In genomic region chr9:126421567-126422428, GRCh38 we compare ENCODE assay signal across 14 cellular contexts.
A peak's percentile ranks its signal among the peaks of the same experiment; 100 is the strongest.
DNase-seq lines count a peak whose midpoint lies in the region; TF ChIP-seq lines count a peak whose summit lies in the region.
"Had no signal": no experiment of that assay in that cellular context is flagged by ENCODE, and none has a peak within 500 bp of the region (broad histone marks: within the 10 kb centered on the region; RNA-seq: fewer than 3 reads in every experiment).

No MANE protein-coding gene starts in this region.

- H3K4me3 Mint-ChIP-seq in neural progenitor cell: no peak overlapping the region
- H3K4me3 Mint-ChIP-seq: activated naive CD8-positive, alpha-beta T cell treated with anti-CD3 and anti-CD28 coated beads, Interleukin-2, amount 10 ng/mL, durations not matched to agents 7 days and 5 days had no signal

- H3K9me3 Mint-ChIP-seq in neural progenitor cell: no peaks in the 10 kb centered on the region
- H3K9me3 Mint-ChIP-seq: activated naive CD8-positive, alpha-beta T cell treated with anti-CD3 and anti-CD28 coated beads, Interleukin-2, amount 10 ng/mL, durations not matched to agents 7 days and 5 days had no signal

- H3K9me3 ChIP-seq in neural progenitor cell (ENCODE audit: low read depth): no peaks in the 10 kb centered on the region
- no peaks in the 10 kb centered on the region for H3K9me3 ChIP-seq in transverse colon
- H3K9me3 ChIP-seq: esophagus muscularis mucosa, SK-N-SH, stomach had no signal

- H2AFZ ChIP-seq in neural progenitor cell (replicated peaks): no peak overlapping the region

- peaks cover 20% of the 10 kb centered on the region for H3F3A ChIP-seq in neural progenitor cell (ENCODE audit: low read depth)

- H3K27me3 ChIP-seq in neural progenitor cell: no peaks in the 10 kb centered on the region
- no peaks in the 10 kb centered on the region for H3K27me3 ChIP-seq in transverse colon
- H3K27me3 ChIP-seq: esophagus muscularis mucosa, stomach had no signal

- H3K36me3 ChIP-seq in neural progenitor cell: no peaks in the 10 kb centered on the region
- no peaks in the 10 kb centered on the region for H3K36me3 ChIP-seq in transverse colon

- H3K79me2 ChIP-seq in neural progenitor cell (ENCODE audit: low read depth): no peaks in the 10 kb centered on the region

- H3K36me3 Mint-ChIP-seq in neural progenitor cell: peaks cover 33% of the 10 kb centered on the region

- WGBS in transverse colon (ENCODE audit: low coverage in 1 of 2), 2 donors: 83 to 90% methylated on average over 9 to 25 of the region's 25 CpGs

- in situ Hi-C loops in transverse colon (cut with MboI; ENCODE audit: low pct_ligation_motif_present in 1 of 4, low pct_unique_long_range_greater_than_20kb in 1 of 4, low sequenced_read_pairs in 3 of 4): no loop called here

- H3K27ac ChIP-seq in caudate nucleus (ENCODE audit: low read depth, low read length): peak overlapping the region; percentile 88
- H3K27ac ChIP-seq in neural progenitor cell: peak overlapping the region; percentile 31
- no peak overlapping the region for H3K27ac ChIP-seq in transverse colon
- H3K27ac ChIP-seq: esophagus muscularis mucosa, stomach had no signal

- H4K20me1 ChIP-seq in neural progenitor cell (ENCODE audit: low read depth): peaks cover 16% of the 10 kb centered on the region

- no peak for TF ChIP-seq CTCF in neural progenitor cell (IDR thresholded peaks at IDR 0.05)
- no peak for TF ChIP-seq CTCF in transverse colon (IDR thresholded peaks at IDR 0.05)

- peaks cover 2% of the 10 kb centered on the region for H3K27me3 Mint-ChIP-seq in neural progenitor cell (ENCODE audit: insufficient read depth, low read depth)
- H3K27me3 Mint-ChIP-seq: activated naive CD8-positive, alpha-beta T cell treated with anti-CD3 and anti-CD28 coated beads, Interleukin-2, amount 10 ng/mL, durations not matched to agents 7 days and 5 days had no signal

- peaks cover 18% of the 10 kb centered on the region for H3K4me1 Mint-ChIP-seq in neural progenitor cell

- H3K27ac Mint-ChIP-seq in neural progenitor cell: no peak overlapping the region

- peak overlapping the region; percentile 43 for H3K4me2 ChIP-seq in neural progenitor cell
- H3K4me2 ChIP-seq: SK-N-SH, smooth muscle cell had no signal

- no peak for TF ChIP-seq EP300 in transverse colon (IDR thresholded peaks at IDR 0.05; ENCODE audit: low read depth)

- H3K4me1 ChIP-seq in neural progenitor cell: peaks cover 37% of the 10 kb centered on the region
- H3K4me1 ChIP-seq in transverse colon: no peaks in the 10 kb centered on the region

- no peak for TF ChIP-seq POLR2A in transverse colon (IDR thresholded peaks at IDR 0.05)

- DNase-seq in ELF-1 (ENCODE audit: low read depth, low spot score) (peak; percentile 67), NCI-H1417 treated with DMSO at 0.1 percent for 48 hours (lab: John Stamatoyannopoulos, UW) (peak; percentile 45), caudate nucleus (lab: John Stamatoyannopoulos, UW) (peak in 2 of 61 donors; percentile 38 to 57), neural progenitor cell (ENCODE audit: low spot score) (peak; percentile 57), transverse colon (no peak), AG08396 (ENCODE audit: low spot score) (no peak), NCI-H524 treated with DMSO at 0.1 percent for 48 hours (lab: John Stamatoyannopoulos, UW) (no peak), NOMO-1 (lab: John Stamatoyannopoulos, UW; ENCODE audit: unreplicated experiment in 2 of 2) (no peak)
- DNase-seq: activated naive CD8-positive, alpha-beta T cell treated with anti-CD3 and anti-CD28 coated beads, Interleukin-2, amount 10 ng/mL, durations not matched to agents 7 days and 5 days; occipital lobe; SK-N-SH; stomach had no signal

- intact Hi-C loops in transverse colon (cut with DNase I; ENCODE audit: low total_unique reads): no loop called here

- H3K4me3 ChIP-seq in neural progenitor cell (no peak overlapping the region), transverse colon (no peak overlapping the region)
- H3K4me3 ChIP-seq: esophagus muscularis mucosa, smooth muscle cell, stomach had no signal

- no peak overlapping the region for H3K9ac ChIP-seq in neural progenitor cell
- H3K9ac ChIP-seq: SK-N-SH had no signal

Comparison
In these comparisons a context has a peak if more than half of its experiments do, and no peak if none do; other contexts are left out.
1. DNase-seq: peak in ELF-1 (single experiment), NCI-H1417 treated with DMSO at 0.1 percent for 48 hours (single experiment) and neural progenitor cell (single experiment); none in transverse colon (single experiment), AG08396 (single experiment), NCI-H524 treated with DMSO at 0.1 percent for 48 hours (single experiment) and NOMO-1 (0 of 2).
2. H3K27ac ChIP-seq: peak in caudate nucleus (single experiment) and neural progenitor cell (single experiment); none in transverse colon (0 of 4).